12 cellular contexts compared by ENCODE assay signal in genomic region chr18:79517322-79517721, GRCh38.
DNase-seq lines count a peak whose midpoint lies in the region; ATAC-seq and TF ChIP-seq lines count a peak whose summit lies in the region.
"Had no signal": no experiment of that assay in that cellular context is flagged by ENCODE, and none has a peak within 500 bp of the region (broad histone marks: within the 10 kb centered on the region; RNA-seq: fewer than 3 reads in every experiment).

No MANE protein-coding gene starts in this region.

- DNase-seq in CD4-positive, alpha-beta memory T cell: peak in 3 of 5 donors; percentile 34 to 43 (median 42)
- DNase-seq in UCSD-AML1 (lab: John Stamatoyannopoulos, UW; ENCODE audit: unreplicated experiment) (peak; percentile 59), osteocyte (ENCODE audit: extremely low spot score, unreplicated experiment) (peak; percentile 68), amniotic stem cell (lab: John Stamatoyannopoulos, UW) (no peak), RKO (ENCODE audit: low spot score) (no peak), G401 (ENCODE audit: low spot score) (no peak)
- DNase-seq in activated naive CD4-positive, alpha-beta T cell treated with anti-CD3 and anti-CD28 coated beads, Interleukin-2, amount 50 U/mL, for 16 hours: peak; percentile 53
- DNase-seq: NCI-H446 treated with DMSO at 0.1 percent for 48 hours had no signal

- CTCF ChIA-PET in CD4-positive, alpha-beta memory T cell (lab: Charles Lee; ENCODE audit: partially characterized antibody): interaction anchor here (0.6 to 2.0 kb wide), 9 partner anchors 10 to 138 kb away, joined by 3 to 9 read pairs (median 5); partner anchors contain the start of gene NFATC1

- ATAC-seq in GM18870 (IDR thresholded peaks at IDR 0.05; ENCODE audit: unreplicated experiment): no peak

- peaks cover 46 to 75% (median 59%) of the 10 kb centered on the region in 4 donors for H3K4me1 Mint-ChIP-seq in CD4-positive, alpha-beta memory T cell
- peaks cover 3% of the 10 kb centered on the region for H3K4me1 Mint-ChIP-seq in osteocyte (ENCODE audit: unreplicated experiment)

- in situ Hi-C loops in G401 (cut with HindIII; ENCODE audit: low sequenced_read_pairs): no loop called here

- H3K36me3 Mint-ChIP-seq in CD4-positive, alpha-beta memory T cell: peaks cover 4 to 10% of the 10 kb centered on the region in 2 donors
- H3K36me3 Mint-ChIP-seq in osteocyte (ENCODE audit: unreplicated experiment): no peaks in the 10 kb centered on the region

- no peaks in the 10 kb centered on the region for H3K9me3 Mint-ChIP-seq in CD4-positive, alpha-beta memory T cell
- no peaks in the 10 kb centered on the region for H3K9me3 Mint-ChIP-seq in osteocyte (ENCODE audit: unreplicated experiment)
- H3K9me3 Mint-ChIP-seq: neural crest cell had no signal

- H3K4me3 Mint-ChIP-seq in CD4-positive, alpha-beta memory T cell: peak overlapping the region; percentile 64 to 84 (median 80)
- H3K4me3 Mint-ChIP-seq in osteocyte (ENCODE audit: unreplicated experiment): no peak overlapping the region
- H3K4me3 Mint-ChIP-seq: neural crest cell had no signal

- H3K9me3 ChIP-seq in CD4-positive, alpha-beta memory T cell (ENCODE audit: control insufficient read depth in 1 of 2, low read length in 2 of 2): no peaks in the 10 kb centered on the region
- H3K9me3 ChIP-seq: vagina had no signal

- peaks cover 65% of the 10 kb centered on the region for H3K4me1 ChIP-seq in CD4-positive, alpha-beta memory T cell (ENCODE audit: insufficient read depth, low read length)

- POLR2A ChIA-PET in CD4-positive, alpha-beta memory T cell (lab: Charles Lee; ENCODE audit: partially characterized antibody): interaction anchor here (0.7 to 5.9 kb wide), 9 partner anchors 10 to 125 kb away, joined by 3 to 44 read pairs (median 4); no protein-coding TSS in a partner anchor

- H3K27me3 ChIP-seq in CD4-positive, alpha-beta memory T cell (ENCODE audit: insufficient read depth, low read length): no peaks in the 10 kb centered on the region
- H3K27me3 ChIP-seq: vagina had no signal

- peaks cover under 1% of the 10 kb centered on the region for H3K36me3 ChIP-seq in CD4-positive, alpha-beta memory T cell (ENCODE audit: insufficient read depth, low read length)
- H3K36me3 ChIP-seq: vagina had no signal

- H3K27ac Mint-ChIP-seq in CD4-positive, alpha-beta memory T cell: peak overlapping the region; percentile 89 to 99 (median 95)
- H3K27ac Mint-ChIP-seq in osteocyte (ENCODE audit: unreplicated experiment): no peak overlapping the region

- H3K4me3 ChIP-seq in CD4-positive, alpha-beta memory T cell (ENCODE audit: low read length in 2 of 2): no peak overlapping the region
- H3K4me3 ChIP-seq: vagina had no signal

- intact Hi-C loops in CD4-positive, alpha-beta memory T cell (cut with micrococcal nuclease): no loop called here

- no peak for TF ChIP-seq CTCF in osteocyte (IDR thresholded peaks at IDR 0.05)

- no peaks in the 10 kb centered on the region for H3K27me3 Mint-ChIP-seq in CD4-positive, alpha-beta memory T cell
- H3K27me3 Mint-ChIP-seq in osteocyte (ENCODE audit: unreplicated experiment): peaks cover 4% of the 10 kb centered on the region

- peak overlapping the region; percentile 45 for H3K27ac ChIP-seq in CD4-positive, alpha-beta memory T cell (ENCODE audit: low read depth, low read length)
- H3K27ac ChIP-seq: KMS-11, vagina had no signal

Comparison
In these comparisons a context has a peak if more than half of its experiments do, and no peak if none do; other contexts are left out.
1. DNase-seq: peak in CD4-positive, alpha-beta memory T cell (3 of 5), UCSD-AML1 (single experiment), activated naive CD4-positive, alpha-beta T cell treated with anti-CD3 and anti-CD28 coated beads, Interleukin-2, amount 50 U/mL, for 16 hours (single experiment) and osteocyte (single experiment); none in amniotic stem cell (single experiment), RKO (single experiment) and G401 (single experiment).